In genomic region chr17:7916383-7916677, GRCh38 we compare ENCODE assay signal across 8 cellular contexts. TPM values are rescaled to one million over a fixed set of nuclear protein-coding genes. Genes with fewer than 3 reads are reported as not detected.
DNase-seq lines count a peak whose midpoint lies in the region; ATAC-seq and TF ChIP-seq lines count a peak whose summit lies in the region.

No MANE protein-coding gene starts in this region.

- peaks cover 27% of the 10 kb centered on the region for H3K4me1 Mint-ChIP-seq in activated CD4-positive, alpha-beta T cell treated with anti-CD3 and anti-CD28 coated beads, Interleukin-2, amount 10 ng/mL, durations not matched to agents 24 days and 14 days
- H3K4me1 Mint-ChIP-seq in activated CD8-positive, alpha-beta T cell treated with anti-CD3 and anti-CD28 coated beads, Interleukin-2, amount 10 ng/mL, durations not matched to agents 7 days and 5 days (ENCODE audit: low read depth): peaks cover 35% of the 10 kb centered on the region

- CTCF ChIA-PET in activated CD8-positive, alpha-beta T cell treated with anti-CD3 and anti-CD28 coated beads, Interleukin-2, amount 10 ng/mL, durations not matched to agents 7 days and 5 days (lab: Charles Lee): interaction anchor here (0.7 to 11.0 kb wide), 16 partner anchors 10 to 228 kb away, joined by 3 to 237 read pairs (median 6); partner anchors contain the start of genes CNTROB, KCNAB3, NAA38 and TP53

- no peak for DNase-seq in activated CD4-positive, alpha-beta T cell treated with anti-CD3 and anti-CD28 coated beads, Interleukin-2, amount 10 ng/mL, durations not matched to agents 24 days and 14 days
- no peak for DNase-seq in activated CD4-positive, alpha-beta T cell treated with anti-CD3 and anti-CD28 coated beads for 4 hours
- no peak for DNase-seq in activated CD8-positive, alpha-beta T cell treated with anti-CD3 and anti-CD28 coated beads, Interleukin-2, amount 10 ng/mL, durations not matched to agents 7 days and 5 days
- DNase-seq in suprapubic skin (ENCODE audit: low spot score in 2 of 2): no peak
- DNase-seq in T-helper 9 cell: no peak
- DNase-seq in DMS 273 treated with DMSO at 0.1 percent for 48 hours (lab: John Stamatoyannopoulos, UW): no peak

- H3K4me3 ChIP-seq in iPS-18c (ENCODE audit: insufficient read depth, low read depth, low read length) (peak overlapping the region; percentile 68), suprapubic skin (peak overlapping the region; percentile 63)

- intact Hi-C loops in activated CD4-positive, alpha-beta T cell treated with anti-CD3 and anti-CD28 coated beads, Interleukin-2, amount 10 ng/mL, durations not matched to agents 24 days and 14 days (cut with micrococcal nuclease): loop anchor here (10.0 kb wide), 1 partner anchor 198 kb away; the partner anchor contains the start of gene ALOXE3

- no peak for ATAC-seq in activated CD8-positive, alpha-beta T cell treated with anti-CD3 and anti-CD28 coated beads, Interleukin-2, amount 10 ng/mL, durations not matched to agents 7 days and 5 days
- no peak for ATAC-seq in GM19463 (IDR thresholded peaks at IDR 0.05; ENCODE audit: unreplicated experiment)

- H3K4me3 Mint-ChIP-seq in activated CD4-positive, alpha-beta T cell treated with anti-CD3 and anti-CD28 coated beads, Interleukin-2, amount 10 ng/mL, durations not matched to agents 24 days and 14 days: peak overlapping the region; percentile 97
- H3K4me3 Mint-ChIP-seq in activated CD8-positive, alpha-beta T cell treated with anti-CD3 and anti-CD28 coated beads, Interleukin-2, amount 10 ng/mL, durations not matched to agents 7 days and 5 days: peak overlapping the region; percentile 85

- no peak for TF ChIP-seq POLR2A in suprapubic skin (IDR thresholded peaks at IDR 0.05)

- peaks cover 17% of the 10 kb centered on the region for H3K36me3 Mint-ChIP-seq in activated CD4-positive, alpha-beta T cell treated with anti-CD3 and anti-CD28 coated beads, Interleukin-2, amount 10 ng/mL, durations not matched to agents 24 days and 14 days (ENCODE audit: low read depth)
- peaks cover 12% of the 10 kb centered on the region for H3K36me3 Mint-ChIP-seq in activated CD8-positive, alpha-beta T cell treated with anti-CD3 and anti-CD28 coated beads, Interleukin-2, amount 10 ng/mL, durations not matched to agents 7 days and 5 days (ENCODE audit: low read depth)

- H3K27me3 Mint-ChIP-seq in activated CD4-positive, alpha-beta T cell treated with anti-CD3 and anti-CD28 coated beads, Interleukin-2, amount 10 ng/mL, durations not matched to agents 24 days and 14 days: no peaks in the 10 kb centered on the region
- H3K27me3 Mint-ChIP-seq in activated CD8-positive, alpha-beta T cell treated with anti-CD3 and anti-CD28 coated beads, Interleukin-2, amount 10 ng/mL, durations not matched to agents 7 days and 5 days (ENCODE audit: low read depth): no peaks in the 10 kb centered on the region

- H3K9me3 ChIP-seq in iPS-18c (ENCODE audit: control insufficient read depth, insufficient read depth, low read length) (no peaks in the 10 kb centered on the region), suprapubic skin (no peaks in the 10 kb centered on the region)

- WGBS in suprapubic skin: 30% methylated on average over 10 of the region's 15 CpGs

- no peaks in the 10 kb centered on the region for H3K9me3 Mint-ChIP-seq in activated CD4-positive, alpha-beta T cell treated with anti-CD3 and anti-CD28 coated beads, Interleukin-2, amount 10 ng/mL, durations not matched to agents 24 days and 14 days
- no peaks in the 10 kb centered on the region for H3K9me3 Mint-ChIP-seq in activated CD8-positive, alpha-beta T cell treated with anti-CD3 and anti-CD28 coated beads, Interleukin-2, amount 10 ng/mL, durations not matched to agents 7 days and 5 days (ENCODE audit: insufficient read depth)

- peaks cover 10% of the 10 kb centered on the region for H3K36me3 ChIP-seq in suprapubic skin

- peaks cover 37% of the 10 kb centered on the region for H3K4me1 ChIP-seq in suprapubic skin

- H3K27me3 ChIP-seq in suprapubic skin: no peaks in the 10 kb centered on the region

- no peak for TF ChIP-seq EP300 in suprapubic skin (IDR thresholded peaks at IDR 0.05)

- H3K27ac ChIP-seq in suprapubic skin: peak overlapping the region; percentile 97

- TF ChIP-seq CTCF in suprapubic skin (IDR thresholded peaks at IDR 0.05): no peak

- POLR2A ChIA-PET in activated CD8-positive, alpha-beta T cell treated with anti-CD3 and anti-CD28 coated beads, Interleukin-2, amount 10 ng/mL, durations not matched to agents 7 days and 5 days (lab: Charles Lee): interaction anchor here (0.7 to 6.0 kb wide), 8 partner anchors 10 to 73 kb away, joined by 3 to 44 read pairs (median 4); partner anchors contain the start of genes CNTROB and TRAPPC1

- peak overlapping the region; percentile 79 for H3K27ac Mint-ChIP-seq in activated CD4-positive, alpha-beta T cell treated with anti-CD3 and anti-CD28 coated beads, Interleukin-2, amount 10 ng/mL, durations not matched to agents 24 days and 14 days
- H3K27ac Mint-ChIP-seq in activated CD8-positive, alpha-beta T cell treated with anti-CD3 and anti-CD28 coated beads, Interleukin-2, amount 10 ng/mL, durations not matched to agents 7 days and 5 days: peak overlapping the region; percentile 83

RNA-seq across cellular contexts. Expression of gene RNF227, which starts 0.2 kb away (rescaled TPM):
- total RNA-seq in activated CD4-positive, alpha-beta T cell treated with anti-CD3 and anti-CD28 coated beads, Interleukin-2, amount 10 ng/mL, durations not matched to agents 24 days and 14 days: 6.2 and 6.5 TPM in 2 replicates
- 1 to 10 TPM; 4.2 TPM for total RNA-seq in activated CD8-positive, alpha-beta T cell treated with anti-CD3 and anti-CD28 coated beads, Interleukin-2, amount 10 ng/mL, durations not matched to agents 7 days and 5 days
- 10 to 100 TPM; 51.1 to 66.3 (median 57.3) TPM for total RNA-seq in suprapubic skin

RNA-seq across cellular contexts. Expression of gene KCNAB3, which starts 13.3 kb away (rescaled TPM):
- 9.7 and 12.8 TPM in 2 replicates for total RNA-seq in activated CD4-positive, alpha-beta T cell treated with anti-CD3 and anti-CD28 coated beads, Interleukin-2, amount 10 ng/mL, durations not matched to agents 24 days and 14 days
- total RNA-seq in activated CD8-positive, alpha-beta T cell treated with anti-CD3 and anti-CD28 coated beads, Interleukin-2, amount 10 ng/mL, durations not matched to agents 7 days and 5 days: 10 to 100 TPM in 1 of 2 experiments, 1 to 10 TPM in 1; 8.8 to 10.3 TPM
- total RNA-seq in suprapubic skin: 1 to 10 TPM in 3 of 4 donors, not detected in 1; 1.9 to 7.5 (median 2.4) TPM

RNA-seq across cellular contexts. Expression of gene TRAPPC1, which starts 15.4 kb away (rescaled TPM):
- total RNA-seq in activated CD4-positive, alpha-beta T cell treated with anti-CD3 and anti-CD28 coated beads, Interleukin-2, amount 10 ng/mL, durations not matched to agents 24 days and 14 days: 150 and 159 TPM in 2 replicates
- 100 to 1,000 TPM; 248 to 278 TPM for total RNA-seq in activated CD8-positive, alpha-beta T cell treated with anti-CD3 and anti-CD28 coated beads, Interleukin-2, amount 10 ng/mL, durations not matched to agents 7 days and 5 days
- total RNA-seq in suprapubic skin: 10 to 100 TPM; 39.4 to 64.1 (median 46.2) TPM

RNA-seq across cellular contexts. Expression of gene CNTROB, which starts 15.7 kb away (rescaled TPM):
- 52.4 and 54.5 TPM in 2 replicates for total RNA-seq in activated CD4-positive, alpha-beta T cell treated with anti-CD3 and anti-CD28 coated beads, Interleukin-2, amount 10 ng/mL, durations not matched to agents 24 days and 14 days
- 10 to 100 TPM; 66.7 to 76.5 TPM for total RNA-seq in activated CD8-positive, alpha-beta T cell treated with anti-CD3 and anti-CD28 coated beads, Interleukin-2, amount 10 ng/mL, durations not matched to agents 7 days and 5 days
- total RNA-seq in suprapubic skin: 10 to 100 TPM; 23.7 to 57.0 (median 30.8) TPM

RNA-seq across cellular contexts. Expression of gene CHD3, which starts 27.7 kb away (rescaled TPM):
- total RNA-seq in activated CD4-positive, alpha-beta T cell treated with anti-CD3 and anti-CD28 coated beads, Interleukin-2, amount 10 ng/mL, durations not matched to agents 24 days and 14 days: 152 and 158 TPM in 2 replicates
- 100 to 1,000 TPM; 125 to 129 TPM for total RNA-seq in activated CD8-positive, alpha-beta T cell treated with anti-CD3 and anti-CD28 coated beads, Interleukin-2, amount 10 ng/mL, durations not matched to agents 7 days and 5 days
- 10 to 100 TPM; 42.1 to 76.0 (median 67.7) TPM for total RNA-seq in suprapubic skin
